ENCODE assay signal across 1 cellular context in the genomic region with DNA sequence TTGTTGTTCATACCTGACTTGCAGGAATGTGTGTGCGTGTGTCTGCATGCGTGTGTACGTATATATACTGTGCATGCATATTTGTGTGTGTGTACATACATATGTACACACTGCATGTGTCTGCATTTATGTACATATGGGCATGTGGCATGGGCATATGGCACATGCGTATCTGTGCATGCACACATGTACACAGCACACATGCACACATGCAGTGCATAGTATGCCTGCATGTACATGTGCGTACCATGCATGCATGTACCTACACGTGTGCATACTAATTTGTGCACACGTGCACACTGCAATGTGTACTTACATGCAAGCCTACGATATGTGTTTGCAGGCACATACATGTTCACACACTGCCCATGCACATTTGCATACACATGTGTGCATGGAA.
TF ChIP-seq lines count a peak whose summit lies in the region.

No MANE protein-coding gene starts in this region.

TF ChIP-seq in GM12891, 5 proteins besides CTCF, POLR2A, EP300 and RAD21:
- no peak for TF ChIP-seq POU2F2 (IDR thresholded peaks at IDR 0.05; ENCODE audit: low read depth, low read length)
- TF ChIP-seq SPI1 (IDR thresholded peaks at IDR 0.05; ENCODE audit: low read depth, low read length): no peak
- no peak for TF ChIP-seq PAX5 (IDR thresholded peaks at IDR 0.05; ENCODE audit: insufficient read depth, low read length, severe bottlenecking)
- no peak for TF ChIP-seq POLR2AphosphoS5 (IDR thresholded peaks at IDR 0.05; ENCODE audit: low read depth, low read length)
- no peak for TF ChIP-seq TAF1 (IDR thresholded peaks at IDR 0.05; ENCODE audit: low read depth, low read length)
